In the genomic region with DNA sequence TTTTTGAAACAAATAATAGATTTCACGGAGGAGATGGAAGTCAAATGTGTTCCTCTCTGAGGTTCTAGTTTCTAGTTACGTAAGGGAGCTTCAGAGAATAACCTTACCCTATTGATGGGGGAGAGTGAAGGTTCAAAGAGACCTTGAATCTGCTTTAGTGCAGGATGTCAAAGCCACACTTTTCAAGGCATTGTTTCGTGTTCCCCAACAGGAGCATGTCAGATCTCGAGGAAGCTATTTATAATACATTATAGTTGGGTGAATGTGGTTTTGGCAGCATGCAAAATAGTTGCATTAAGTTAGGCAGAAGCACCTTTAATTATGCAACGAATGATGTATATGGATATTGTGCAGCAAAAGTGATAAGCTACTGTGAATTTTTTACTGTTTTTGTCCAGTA, we compare ENCODE assay signal across 24 cellular contexts.
"Had no signal": no experiment of that assay in that cellular context is flagged by ENCODE, and none has a peak within 500 bp of the region (broad histone marks: within the 10 kb centered on the region; RNA-seq: fewer than 3 reads in every experiment).

No MANE protein-coding gene starts in this region.

- H3K4me1 Mint-ChIP-seq: T-cell had no signal

- H3K9me3 ChIP-seq: SK-N-SH had no signal

- H3K4me3 Mint-ChIP-seq: T-cell; T-helper 1 cell treated with Interleukin-12 subunit alpha and Interleukin-12 subunit beta and Interleukin-4 antibody, amounts not matched to agents 30 μg/mL and 1 μg/mL, for 36 hours had no signal

- H3K27ac Mint-ChIP-seq: T-cell; T-helper 1 cell treated with Interleukin-12 subunit alpha and Interleukin-12 subunit beta and Interleukin-4 antibody, amounts not matched to agents 30 μg/mL and 1 μg/mL, for 36 hours had no signal

- ATAC-seq: HepG2, T-cell had no signal

- H3K27ac ChIP-seq: KMS-11 had no signal

- DNase-seq: IMR-90, Kasumi-1, NCI-H1092, NCI-H1105 treated with DMSO at 0.1 percent for 48 hours, NCI-H1417 treated with DMSO at 0.1 percent for 48 hours, NCI-H146, NCI-H1694 treated with DMSO at 0.1 percent for 48 hours, NCI-H1930, NCI-H2081, NCI-H2171, NCI-H226, NCI-H446, NCI-H510A, NCI-H524 treated with DMSO at 0.1 percent for 48 hours, NCI-H748 treated with DMSO at 0.1 percent for 48 hours, Right ventricle myocardium superior, RPMI8226, SIG-M5, SK-N-SH, SW 1271, T-cell had no signal

- H3K27me3 Mint-ChIP-seq: T-cell had no signal

- H3K36me3 Mint-ChIP-seq: T-cell had no signal

- H3K4me2 ChIP-seq: SK-N-SH had no signal

- H3K9ac ChIP-seq: KMS-11, SK-N-SH had no signal
